Comparison of ENCODE assay signal across 8 cellular contexts in the genomic region with DNA sequence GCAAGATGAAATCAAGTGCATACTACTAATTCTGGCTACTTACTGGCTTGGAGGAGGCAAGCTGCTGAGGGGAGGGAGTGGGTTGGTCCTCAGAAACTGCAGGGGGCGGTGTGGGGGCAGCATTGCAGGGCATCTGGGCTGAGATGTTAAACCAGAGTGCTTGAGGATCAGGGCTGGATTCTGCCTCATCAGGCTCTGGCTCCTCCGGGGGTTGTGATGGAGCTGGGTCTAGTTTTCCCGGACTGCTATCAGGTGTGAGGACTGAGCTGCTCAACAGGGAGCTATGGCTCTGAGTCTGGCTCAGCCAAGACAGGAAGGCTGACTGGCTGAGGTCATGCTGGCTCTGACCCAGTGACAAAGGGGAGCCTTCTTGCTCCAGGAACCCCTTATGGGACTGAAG. TPM values are rescaled to one million over a fixed set of nuclear protein-coding genes. Genes with fewer than 3 reads are reported as not detected.
A peak's percentile ranks its signal among the peaks of the same experiment; 100 is the strongest.
DNase-seq lines count a peak whose midpoint lies in the region; ATAC-seq, FAIRE-seq and TF ChIP-seq lines count a peak whose summit lies in the region.

No MANE protein-coding gene starts in this region.

- DNase-seq in activated CD4-positive, alpha-beta T cell treated with anti-CD3 and anti-CD28 coated beads for 36 hours: peak; percentile 61
- no peak for DNase-seq in activated CD4-positive, alpha-beta T cell treated with anti-CD3 and anti-CD28 coated beads for 1 hour
- DNase-seq in T-helper 9 cell (peak; percentile 11), endothelial cell of umbilical vein (ENCODE audit: low read depth, low spot score) (peak; percentile 36), H4 (ENCODE audit: low spot score) (no peak), MG63 (no peak), NCI-H1092 (lab: John Stamatoyannopoulos, UW) (no peak)
- peak; percentile 4 for DNase-seq in stimulated activated CD8-positive, alpha-beta memory T cell treated with anti-CD3 and anti-CD28 coated beads, Interleukin-15, amount 100 ng/mL, for 48 hours (ENCODE audit: low read depth in 2 of 2)

- POLR2A ChIA-PET in activated CD4-positive, alpha-beta T cell treated with anti-CD3 and anti-CD28 coated beads for 36 hours (lab: Charles Lee): no interaction called here
- POLR2A ChIA-PET in endothelial cell of umbilical vein (lab: Charles Lee): interaction anchor here (0.8 kb wide), 1 partner anchor 35 kb away, joined by 3 read pairs; no protein-coding TSS in a partner anchor

- H3K27me3 Mint-ChIP-seq in activated CD4-positive, alpha-beta T cell treated with anti-CD3 and anti-CD28 coated beads for 36 hours: no peaks in the 10 kb centered on the region

- ATAC-seq in activated CD4-positive, alpha-beta T cell treated with anti-CD3 and anti-CD28 coated beads for 36 hours: peak; percentile 60

- no peak overlapping the region for H3K27ac ChIP-seq in endothelial cell of umbilical vein (ENCODE audit: insufficient read depth, low read depth, low read length)

- dilution Hi-C loops in endothelial cell of umbilical vein (cut with MboI; ENCODE audit: extremely low pct_ligation_motif_present, low sequenced_read_pairs): no loop called here

- no peak overlapping the region for H3K4me3 ChIP-seq in endothelial cell of umbilical vein (replicated peaks in 1 of 3; ENCODE audit: insufficient read depth in 1 of 3, low read depth in 1 of 3, low read length in 3 of 3)
- no peak overlapping the region for H3K4me3 ChIP-seq in MG63

- no peaks in the 10 kb centered on the region for H3K9me3 ChIP-seq in endothelial cell of umbilical vein (replicated peaks; ENCODE audit: control insufficient read depth, insufficient read depth, low read length)
- H3K9me3 ChIP-seq in MG63: no peaks in the 10 kb centered on the region

- no peaks in the 10 kb centered on the region for H3K9me1 ChIP-seq in endothelial cell of umbilical vein (replicated peaks; ENCODE audit: control insufficient read depth, extremely low read depth, insufficient read depth, low read length)

- H3K4me3 Mint-ChIP-seq in activated CD4-positive, alpha-beta T cell treated with anti-CD3 and anti-CD28 coated beads for 36 hours: no peak overlapping the region

- intact Hi-C loops in activated CD4-positive, alpha-beta T cell treated with anti-CD3 and anti-CD28 coated beads for 36 hours (cut with DNase I, micrococcal nuclease): no loop called here
- intact Hi-C loops in endothelial cell of umbilical vein (cut with micrococcal nuclease): loop anchor here (1.0 kb wide), 1 partner anchor 35 kb away; no protein-coding TSS in a partner anchor

- no peaks in the 10 kb centered on the region for H3K4me1 ChIP-seq in endothelial cell of umbilical vein (ENCODE audit: control insufficient read depth, extremely low read depth, insufficient read depth, low read length)

- H3K79me2 ChIP-seq in endothelial cell of umbilical vein (ENCODE audit: control insufficient read depth, insufficient read depth, low read length): no peaks in the 10 kb centered on the region

- H3K36me3 Mint-ChIP-seq in activated CD4-positive, alpha-beta T cell treated with anti-CD3 and anti-CD28 coated beads for 36 hours (ENCODE audit: low read depth): peaks cover 69% of the 10 kb centered on the region

- no peak overlapping the region for H3K27ac Mint-ChIP-seq in activated CD4-positive, alpha-beta T cell treated with anti-CD3 and anti-CD28 coated beads for 36 hours

- no peak for FAIRE-seq in endothelial cell of umbilical vein (lab: Jason Lieb, UNC)

- no peak overlapping the region for H3K9ac ChIP-seq in endothelial cell of umbilical vein (replicated peaks; ENCODE audit: extremely low read depth, insufficient read depth, low read length)

- no peak overlapping the region for H2AFZ ChIP-seq in endothelial cell of umbilical vein (ENCODE audit: low read depth, low read length)

- TF ChIP-seq POLR2A in endothelial cell of umbilical vein (IDR thresholded peaks at IDR 0.05; ENCODE audit: low read depth, low read length): no peak

- peak in 1 of 2 donors; percentile 36 for TF ChIP-seq CTCF in endothelial cell of umbilical vein (IDR thresholded peaks at IDR 0.05; ENCODE audit: extremely low read depth in 1 of 2, insufficient read depth in 1 of 2, low read depth in 1 of 2, low read length in 2 of 2)

- H4K20me1 ChIP-seq in endothelial cell of umbilical vein (replicated peaks; ENCODE audit: control insufficient read depth, extremely low read depth, insufficient read depth, low read length): no peaks in the 10 kb centered on the region

- CTCF ChIA-PET in activated CD4-positive, alpha-beta T cell treated with anti-CD3 and anti-CD28 coated beads for 36 hours (lab: Charles Lee): interaction anchor here (0.7 to 1.5 kb wide), 6 partner anchors 10 to 110 kb away, joined by 3 to 6 read pairs (median 3); no protein-coding TSS in a partner anchor
- CTCF ChIA-PET in endothelial cell of umbilical vein (lab: Charles Lee): interaction anchor here (1.0 to 7.1 kb wide), 6 partner anchors 10 to 87 kb away, joined by 3 to 90 read pairs (median 7); no protein-coding TSS in a partner anchor

- H3K4me2 ChIP-seq in endothelial cell of umbilical vein (ENCODE audit: insufficient read depth, low read length): no peak overlapping the region

- no peaks in the 10 kb centered on the region for H3K9me3 Mint-ChIP-seq in activated CD4-positive, alpha-beta T cell treated with anti-CD3 and anti-CD28 coated beads for 36 hours (ENCODE audit: low read depth)

- H3K4me1 Mint-ChIP-seq in activated CD4-positive, alpha-beta T cell treated with anti-CD3 and anti-CD28 coated beads for 36 hours: no peaks in the 10 kb centered on the region

- BruUV-seq in endothelial cell of umbilical vein (replicated peaks; lab: Mats Ljungman, UMichigan): no TSS peak

- H3K36me3 ChIP-seq in endothelial cell of umbilical vein (ENCODE audit: control insufficient read depth in 2 of 2, extremely low read depth in 1 of 2, insufficient read depth in 2 of 2, low read length in 2 of 2): peaks cover 53 to 65% of the 10 kb centered on the region in 2 experiments
- peaks cover 88% of the 10 kb centered on the region for H3K36me3 ChIP-seq in MG63

- H3K27me3 ChIP-seq in endothelial cell of umbilical vein (ENCODE audit: control insufficient read depth in 2 of 2, insufficient read depth in 2 of 2, low read length in 2 of 2): no peaks in the 10 kb centered on the region
- H3K27me3 ChIP-seq in MG63: no peaks in the 10 kb centered on the region

TF ChIP-seq in endothelial cell of umbilical vein, 7 proteins besides CTCF, POLR2A, EP300 and RAD21:
- TF ChIP-seq MYC (IDR thresholded peaks at IDR 0.05; ENCODE audit: low read depth, low read length): no peak
- TF ChIP-seq JUN (IDR thresholded peaks at IDR 0.05; ENCODE audit: borderline replicate concordance, insufficient read depth, insufficient read length, low read depth): no peak
- no peak for TF ChIP-seq GATA2 (IDR thresholded peaks at IDR 0.05; ENCODE audit: insufficient read depth, insufficient read length, low read depth, low read length)
- no peak for TF ChIP-seq POLR2AphosphoS5 (IDR thresholded peaks at IDR 0.05; ENCODE audit: insufficient read depth, low read depth, low read length)
- TF ChIP-seq FOS (IDR thresholded peaks at IDR 0.05; ENCODE audit: borderline replicate concordance, insufficient read depth, low read length): no peak
- TF ChIP-seq MAX (IDR thresholded peaks at IDR 0.05; ENCODE audit: insufficient read depth, insufficient read length): no peak
- no peak for TF ChIP-seq EZH2 (IDR thresholded peaks at IDR 0.05; ENCODE audit: borderline replicate concordance, low read depth, low read length, severe bottlenecking)

RNA-seq across cellular contexts. Expression of gene BAZ2A, which starts 28.6 kb away (rescaled TPM):
- total RNA-seq in activated CD4-positive, alpha-beta T cell treated with anti-CD3 and anti-CD28 coated beads for 36 hours: 100 to 1,000 TPM in 1 of 2 experiments, 10 to 100 TPM in 1; 79.4 to 129 TPM
- 91.4 and 97.7 TPM in 2 replicates for total RNA-seq in endothelial cell of umbilical vein
- polyA plus RNA-seq in endothelial cell of umbilical vein: 49.8 and 56.0 TPM in 2 replicates
- 46.7 and 47.7 TPM in 2 replicates for polyA plus RNA-seq in endothelial cell of umbilical vein (2011; cell fraction: cytosol; rRNA removed)
- 192 and 263 TPM in 2 replicates for polyA plus RNA-seq in endothelial cell of umbilical vein (2011; cell fraction: nucleus; rRNA removed)
- 47.3 and 50.3 TPM in 2 replicates for polyA plus RNA-seq in endothelial cell of umbilical vein (2012)
- 241 and 260 TPM in 2 replicates for polyA minus RNA-seq in endothelial cell of umbilical vein
- 43.2 TPM for polyA minus RNA-seq in endothelial cell of umbilical vein (2011; cell fraction: cytosol; rRNA and poly(A)+ RNA removed)
- 147 and 206 TPM in 2 replicates for polyA minus RNA-seq in endothelial cell of umbilical vein (2011; cell fraction: nucleus; rRNA and poly(A)+ RNA removed)
- total RNA-seq in H4 (2014; rRNA removed; shearing (Covaris generic)): 22.2 and 28.4 TPM in 2 replicates
- total RNA-seq in MG63 (2014; rRNA removed; shearing (Covaris generic); ENCODE audit: low replicate concordance): 2.4 and 7.6 TPM in 2 replicates

RNA-seq across cellular contexts. Expression of gene ATP5F1B, which starts 44.3 kb away (rescaled TPM):
- 100 to 1,000 TPM; 756 to 818 TPM for total RNA-seq in activated CD4-positive, alpha-beta T cell treated with anti-CD3 and anti-CD28 coated beads for 36 hours
- total RNA-seq in endothelial cell of umbilical vein: 520 and 590 TPM in 2 replicates
- polyA plus RNA-seq in endothelial cell of umbilical vein: 829 and 941 TPM in 2 replicates
- polyA plus RNA-seq in endothelial cell of umbilical vein (2011; cell fraction: cytosol; rRNA removed): 770 and 805 TPM in 2 replicates
- polyA plus RNA-seq in endothelial cell of umbilical vein (2011; cell fraction: nucleus; rRNA removed): 569 and 590 TPM in 2 replicates
- 848 and 969 TPM in 2 replicates for polyA plus RNA-seq in endothelial cell of umbilical vein (2012)
- polyA minus RNA-seq in endothelial cell of umbilical vein: 1,149 and 1,211 TPM in 2 replicates
- 887 TPM for polyA minus RNA-seq in endothelial cell of umbilical vein (2011; cell fraction: cytosol; rRNA and poly(A)+ RNA removed)
- polyA minus RNA-seq in endothelial cell of umbilical vein (2011; cell fraction: nucleus; rRNA and poly(A)+ RNA removed): 125 and 191 TPM in 2 replicates
- total RNA-seq in H4 (2014; rRNA removed; shearing (Covaris generic)): 765 and 888 TPM in 2 replicates
- total RNA-seq in MG63 (2014; rRNA removed; shearing (Covaris generic); ENCODE audit: low replicate concordance): 202 and 245 TPM in 2 replicates

Comparison
In these comparisons a context has a peak if more than half of its experiments do, and no peak if none do; other contexts are left out.
1. DNase-seq: peak in activated CD4-positive, alpha-beta T cell treated with anti-CD3 and anti-CD28 coated beads for 36 hours (single experiment), T-helper 9 cell (single experiment), endothelial cell of umbilical vein (single experiment) and stimulated activated CD8-positive, alpha-beta memory T cell treated with anti-CD3 and anti-CD28 coated beads, Interleukin-15, amount 100 ng/mL, for 48 hours (2 of 2); none in activated CD4-positive, alpha-beta T cell treated with anti-CD3 and anti-CD28 coated beads for 1 hour (single experiment), H4 (single experiment), MG63 (single experiment) and NCI-H1092 (single experiment).